ENCODE assay signal across 21 cellular contexts in the genomic region with DNA sequence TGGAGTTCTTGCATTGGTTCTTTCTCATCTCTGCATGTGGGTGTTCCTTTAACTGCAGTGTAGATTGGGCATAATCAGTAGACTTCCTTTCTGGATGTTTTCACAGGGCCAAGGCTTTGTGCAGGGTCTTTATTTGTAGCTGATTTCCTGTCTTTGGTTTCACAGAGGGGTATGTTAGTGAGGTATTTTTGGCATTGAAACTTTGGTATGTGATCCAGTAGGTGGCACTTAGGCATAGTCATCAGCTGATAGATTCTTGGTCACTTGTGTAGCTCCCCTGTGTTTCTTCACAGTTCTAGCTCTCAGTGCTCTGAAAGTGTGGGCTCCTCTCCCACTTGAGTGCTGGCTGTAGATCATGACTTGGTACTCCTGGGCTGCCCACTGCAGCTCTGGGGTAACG. TPM values are rescaled to one million over a fixed set of nuclear protein-coding genes. Genes with fewer than 3 reads are reported as not detected.
"Had no signal": no experiment of that assay in that cellular context is flagged by ENCODE, and none has a peak within 500 bp of the region (broad histone marks: within the 10 kb centered on the region; RNA-seq: fewer than 3 reads in every experiment).

No MANE protein-coding gene starts in this region.

- H3K27me3 ChIP-seq: ascending aorta, SJSA1 had no signal

- DNase-seq: activated CD4-positive, alpha-beta T cell treated with anti-CD3 and anti-CD28 coated beads, Interleukin-2, amount 10 ng/mL, durations not matched to agents 24 days and 14 days; activated CD4-positive, alpha-beta T cell treated with anti-CD3 and anti-CD28 coated beads, Interleukin-2, amount 50 U/mL, for 48 hours; activated CD8-positive, alpha-beta T cell treated with anti-CD3 and anti-CD28 coated beads, Interleukin-2, amount 10 ng/mL, durations not matched to agents 7 days and 5 days; activated gamma-delta T cell; activated naive CD4-positive, alpha-beta T cell treated with Interleukin-2 at 50 U/mL for 16 hours; activated naive CD8-positive, alpha-beta T cell treated with anti-CD3 and anti-CD28 coated beads, Interleukin-2, amount 10 ng/mL, durations not matched to agents 7 days and 5 days; activated T-cell treated with anti-CD3 and anti-CD28 coated beads, Interleukin-2, amount 50 U/mL, for 24 hours; amygdala; NCI-H1105; NCI-H1417 treated with DMSO at 0.1 percent for 48 hours; NCI-H187 treated with DMSO at 0.1 percent for 48 hours; NCI-H2081; NCI-H510A; NCI-H526; NCI-H748 treated with DMSO at 0.1 percent for 48 hours; OCI-M1; SHP77; SK-N-SH had no signal

- H3K36me3 ChIP-seq: ascending aorta, SJSA1 had no signal

- H3K9ac ChIP-seq: SK-N-SH had no signal

- H3K27ac ChIP-seq: ascending aorta, coronary artery, SJSA1 had no signal

- H3K9me3 ChIP-seq: SJSA1 had no signal

- H3K4me1 ChIP-seq: ascending aorta, SJSA1 had no signal

- H3K4me3 ChIP-seq: ascending aorta, coronary artery, SJSA1 had no signal

- H3K4me2 ChIP-seq: SK-N-SH had no signal

- ATAC-seq: activated CD8-positive, alpha-beta T cell treated with anti-CD3 and anti-CD28 coated beads, Interleukin-2, amount 10 ng/mL, durations not matched to agents 7 days and 5 days had no signal

RNA-seq across cellular contexts. Expression of a gene that starts 52.7 kb away (rescaled TPM):
- polyA plus RNA-seq: SK-N-SH had no signal
